23 cellular contexts compared by ENCODE assay signal in the genomic region with DNA sequence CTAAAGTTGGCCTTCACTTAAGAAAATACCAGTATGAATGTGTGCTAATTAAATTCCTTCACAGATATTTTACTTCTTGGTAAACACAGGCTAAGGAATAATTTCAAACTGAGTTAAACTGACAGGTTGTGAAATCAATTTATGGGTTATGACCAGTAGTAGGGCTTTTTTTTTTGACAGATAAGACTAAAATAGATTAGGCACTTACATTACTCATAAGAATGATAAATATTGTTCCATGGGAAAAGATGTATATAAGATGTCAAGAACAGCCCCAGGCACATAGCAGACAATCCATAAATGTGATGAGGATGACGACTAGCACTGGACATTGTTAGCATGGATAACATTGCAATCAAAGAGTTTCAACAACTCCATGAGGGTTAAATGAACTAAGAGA. TPM values are rescaled to one million over a fixed set of nuclear protein-coding genes. Genes with fewer than 3 reads are reported as not detected.
A peak's percentile ranks its signal among the peaks of the same experiment; 100 is the strongest.
DNase-seq lines count a peak whose midpoint lies in the region; ATAC-seq and TF ChIP-seq lines count a peak whose summit lies in the region.
"Had no signal": no experiment of that assay in that cellular context is flagged by ENCODE, and none has a peak within 500 bp of the region (broad histone marks: within the 10 kb centered on the region; RNA-seq: fewer than 3 reads in every experiment).

No MANE protein-coding gene starts in this region.

- no TSS peak for BruUV-seq in OCI-LY7 (replicated peaks; lab: Mats Ljungman, UMichigan)

- peak overlapping the region; percentile 91 for H3K27ac Mint-ChIP-seq in osteocyte (ENCODE audit: unreplicated experiment)
- H3K27ac Mint-ChIP-seq: activated naive CD8-positive, alpha-beta T cell treated with anti-CD3 and anti-CD28 coated beads for 36 hours; activated T-helper 2 cell treated with anti-CD3 and anti-CD28 coated beads, Interferon-gamma antibody, Interleukin-2, Interleukin-4, amounts not matched to agents 10 μg/mL and 5 μg/mL and 100 μg/mL, durations not matched to agents 14 hours and 24 hours and 36 hours; GM23338; T-helper 2 cell treated with Interferon-gamma antibody and Interleukin-4, amounts not matched to agents 5 μg/mL and 100 μg/mL, for 36 hours had no signal

- POLR2A ChIA-PET in OCI-LY7 (lab: Charles Lee): no interaction called here

- no peak overlapping the region for H3K4me3 ChIP-seq in RWPE2 (ENCODE audit: severe bottlenecking)
- H3K4me3 ChIP-seq in OCI-LY7 (ENCODE audit: low read depth, low read length, poor library complexity, severe bottlenecking): no peak overlapping the region
- no peak overlapping the region for H3K4me3 ChIP-seq in SJCRH30
- H3K4me3 ChIP-seq: breast epithelium, dorsolateral prefrontal cortex, GM23338, spleen had no signal

- ATAC-seq in RWPE2 (ENCODE audit: low read depth): peak; percentile 86
- ATAC-seq: GM23338 had no signal

- no peaks in the 10 kb centered on the region for H3K79me2 ChIP-seq in OCI-LY7 (ENCODE audit: insufficient read depth, low read depth, low read length)

- H3K4me1 Mint-ChIP-seq in osteocyte (ENCODE audit: unreplicated experiment): peaks cover 60% of the 10 kb centered on the region

- DNase-seq in EL (peak; percentile 91), RWPE2 (ENCODE audit: low spot score) (no peak), dedifferentiated amniotic fluid mesenchymal stem cell (ENCODE audit: extremely low spot score) (peak; percentile 40), osteocyte (ENCODE audit: extremely low spot score, unreplicated experiment) (no peak), NCI-H69 (lab: John Stamatoyannopoulos, UW) (no peak), OCI-LY7 (ENCODE audit: low spot score) (no peak), SJCRH30 (no peak), cortex of kidney (lab: John Stamatoyannopoulos, UW) (no peak)
- DNase-seq: activated CD4-positive, alpha-beta T cell treated with anti-CD3 and anti-CD28 coated beads, Interleukin-2, amount 50 U/mL, for 1 hour; activated naive CD8-positive, alpha-beta T cell treated with anti-CD3 and anti-CD28 coated beads for 36 hours; Caco-2; DND-41; dorsolateral prefrontal cortex; left cardiac atrium; NCI-H1417; NK-92 treated with Interleukin-12 subunit alpha and Interleukin-12 subunit beta, amount 100 ng/mL, for 24 hours; spleen; stimulated activated CD4-positive, alpha-beta T cell treated with anti-CD3 and anti-CD28 coated beads, Interleukin-4, amount 100 ng/mL, for 1 hour; stimulated activated naive CD4-positive, alpha-beta T cell had no signal

- intact Hi-C loops in OCI-LY7 (cut with micrococcal nuclease; ENCODE audit: unreplicated experiment): no loop called here

- no peak overlapping the region for H3K4me2 ChIP-seq in OCI-LY7 (ENCODE audit: low read length)
- H3K4me2 ChIP-seq: GM23338 had no signal

- H3K4me3 Mint-ChIP-seq in osteocyte (ENCODE audit: unreplicated experiment): no peak overlapping the region
- H3K4me3 Mint-ChIP-seq: activated naive CD8-positive, alpha-beta T cell treated with anti-CD3 and anti-CD28 coated beads for 36 hours; GM23338; T-helper 2 cell treated with Interferon-gamma antibody and Interleukin-4, amounts not matched to agents 5 μg/mL and 100 μg/mL, for 36 hours had no signal

- H3K27ac ChIP-seq in RWPE2 (ENCODE audit: poor library complexity, severe bottlenecking) (peak overlapping the region; percentile 68), OCI-LY7 (ENCODE audit: low read depth, low read length, poor library complexity, severe bottlenecking) (no peak overlapping the region), SJCRH30 (no peak overlapping the region)
- H3K27ac ChIP-seq: breast epithelium, dorsolateral prefrontal cortex had no signal

- no peak for TF ChIP-seq CTCF in RWPE2 (IDR thresholded peaks at IDR 0.05; ENCODE audit: poor library complexity, severe bottlenecking)
- TF ChIP-seq CTCF in osteocyte (IDR thresholded peaks at IDR 0.05): no peak
- TF ChIP-seq CTCF in OCI-LY7 (conservative IDR thresholded peaks at IDR 0.05; ENCODE audit: low read length): no peak

- H3K27me3 ChIP-seq in RWPE2 (ENCODE audit: insufficient read depth, poor library complexity, severe bottlenecking) (no peaks in the 10 kb centered on the region), SJCRH30 (no peaks in the 10 kb centered on the region)
- H3K27me3 ChIP-seq: breast epithelium, spleen had no signal

- H3K4me1 ChIP-seq in RWPE2 (ENCODE audit: insufficient read depth, poor library complexity, severe bottlenecking) (peaks cover 20% of the 10 kb centered on the region), OCI-LY7 (ENCODE audit: insufficient read depth, low read length, poor library complexity, severe bottlenecking) (no peaks in the 10 kb centered on the region), SJCRH30 (peaks cover 9% of the 10 kb centered on the region)
- H3K4me1 ChIP-seq: breast epithelium, Caco-2, spleen had no signal

- H3K9me3 Mint-ChIP-seq in osteocyte (ENCODE audit: unreplicated experiment): peaks cover 4% of the 10 kb centered on the region
- H3K9me3 Mint-ChIP-seq: activated naive CD8-positive, alpha-beta T cell treated with anti-CD3 and anti-CD28 coated beads for 36 hours; activated T-helper 2 cell treated with anti-CD3 and anti-CD28 coated beads, Interferon-gamma antibody, Interleukin-2, Interleukin-4, amounts not matched to agents 10 μg/mL and 5 μg/mL and 100 μg/mL, durations not matched to agents 14 hours and 24 hours and 36 hours; T-helper 2 cell treated with Interferon-gamma antibody and Interleukin-4, amounts not matched to agents 5 μg/mL and 100 μg/mL, for 36 hours had no signal

- H4K20me1 ChIP-seq in OCI-LY7 (ENCODE audit: insufficient read depth, low read length): no peaks in the 10 kb centered on the region

- CTCF ChIA-PET in OCI-LY7 (lab: Charles Lee; ENCODE audit: unreplicated experiment): no interaction called here

- H2AFZ ChIP-seq in OCI-LY7 (ENCODE audit: low read length): no peak overlapping the region
- H2AFZ ChIP-seq: GM23338 had no signal

- H3K36me3 ChIP-seq in RWPE2 (ENCODE audit: low read depth) (peaks cover 6% of the 10 kb centered on the region; the same call in 1 of the 2 replicates), OCI-LY7 (ENCODE audit: insufficient read depth, low read length) (no peaks in the 10 kb centered on the region), SJCRH30 (no peaks in the 10 kb centered on the region)
- H3K36me3 ChIP-seq: breast epithelium, spleen had no signal

- H3K9me2 ChIP-seq in OCI-LY7 (ENCODE audit: insufficient read depth, low read length): no peaks in the 10 kb centered on the region

- H3K36me3 Mint-ChIP-seq in osteocyte (ENCODE audit: unreplicated experiment): peaks cover 54% of the 10 kb centered on the region

- no peaks in the 10 kb centered on the region for H3K27me3 Mint-ChIP-seq in osteocyte (ENCODE audit: unreplicated experiment)
- H3K27me3 Mint-ChIP-seq: activated naive CD8-positive, alpha-beta T cell treated with anti-CD3 and anti-CD28 coated beads for 36 hours had no signal

- H3K9me3 ChIP-seq in RWPE2 (ENCODE audit: severe bottlenecking) (no peaks in the 10 kb centered on the region), OCI-LY7 (ENCODE audit: low read length) (no peaks in the 10 kb centered on the region), SJCRH30 (replicated peaks) (no peaks in the 10 kb centered on the region)
- H3K9me3 ChIP-seq: Caco-2 had no signal

RNA-seq across cellular contexts. Expression of gene NT5E, which starts 22.9 kb away (rescaled TPM):
- total RNA-seq in osteocyte: 193 and 197 TPM in 2 replicates
- total RNA-seq in OCI-LY7 (2014; rRNA removed; shearing (Covaris generic)): not detected in 2 replicates
- not detected in 2 replicates for total RNA-seq in OCI-LY7 (2022)
- 0.18 and 0.20 TPM in 2 replicates for total RNA-seq in SJCRH30 (2014; rRNA removed; shearing (Covaris generic))

Comparison
In these comparisons a context has a peak if more than half of its experiments do, and no peak if none do; other contexts are left out.
1. DNase-seq: peak in EL (single experiment) and dedifferentiated amniotic fluid mesenchymal stem cell (single experiment); none in RWPE2 (single experiment), osteocyte (single experiment), NCI-H69 (single experiment), OCI-LY7 (single experiment), SJCRH30 (0 of 2) and cortex of kidney (single experiment).
2. RNA of gene NT5E, which starts 22.9 kb away (total RNA-seq): 193 to 197 TPM in osteocyte; 0.18 to 0.20 TPM in SJCRH30 and not detected in OCI-LY7; every median in the first group is over 100 times any median in the second.